In genomic region chr5:160042674-160043073, GRCh38 we compare ENCODE assay signal across 30 cellular contexts.
"Had no signal": no experiment of that assay in that cellular context is flagged by ENCODE, and none has a peak within 500 bp of the region (broad histone marks: within the 10 kb centered on the region; RNA-seq: fewer than 3 reads in every experiment).

No MANE protein-coding gene starts in this region.

- H3K9me3 Mint-ChIP-seq: activated CD4-positive, alpha-beta T cell treated with anti-CD3 and anti-CD28 coated beads, Interleukin-2, amount 10 ng/mL, durations not matched to agents 24 days and 14 days; activated CD8-positive, alpha-beta T cell treated with anti-CD3 and anti-CD28 coated beads for 36 hours; activated naive CD4-positive, alpha-beta T cell treated with anti-CD3 and anti-CD28 coated beads, Interleukin-2, amount 50 U/mL, for 72 hours; activated T-helper 2 cell treated with anti-CD3 and anti-CD28 coated beads, Interferon-gamma antibody, Interleukin-2, Interleukin-4, amounts not matched to agents 10 μg/mL and 5 μg/mL and 100 μg/mL, durations not matched to agents 14 hours and 24 hours and 36 hours; T-cell had no signal

- H3K27ac ChIP-seq: adrenal gland, body of pancreas, breast epithelium, Peyer's patch, SJSA1, WERI-Rb-1 had no signal

- DNase-seq: activated CD4-positive, alpha-beta T cell treated with anti-CD3 and anti-CD28 coated beads, Interleukin-2, amount 10 ng/mL, durations not matched to agents 24 days and 14 days; activated CD4-positive, alpha-beta T cell treated with anti-CD3 and anti-CD28 coated beads, Interleukin-2, amount 50 U/mL, for 4 hours; activated CD8-positive, alpha-beta T cell treated with anti-CD3 and anti-CD28 coated beads for 36 hours; activated gamma-delta T cell; activated naive CD4-positive, alpha-beta T cell treated with Interleukin-2 at 50 U/mL for 16 hours; activated T-cell treated with anti-CD3 and anti-CD28 coated beads, Interleukin-2, amount 50 U/mL, for 1 hour; adrenal gland; body of pancreas; MM.1S; MV-4-11; NCI-H1092; NCI-H1417 treated with DMSO at 0.1 percent for 48 hours; NCI-H1694; NCI-H2029; NCI-H345; NCI-H524 treated with DMSO at 0.1 percent for 48 hours; PC-3; Peyer's patch; RPMI8226; SHP77 treated with DMSO at 0.1 percent for 48 hours; T-cell; T-helper 2 cell; T-helper 9 cell; WERI-Rb-1 had no signal

- ATAC-seq: activated CD8-positive, alpha-beta T cell treated with anti-CD3 and anti-CD28 coated beads for 36 hours; activated naive CD4-positive, alpha-beta T cell treated with anti-CD3 and anti-CD28 coated beads, Interleukin-2, amount 50 U/mL, for 72 hours; body of pancreas; PC-3; SK-N-SH treated with all-trans-retinoic acid at 6 μM for 48 hours; T-cell had no signal

- H3K9me3 ChIP-seq: adrenal gland, body of pancreas, breast epithelium, Peyer's patch, SJSA1 had no signal

- H3K4me3 ChIP-seq: adrenal gland, body of pancreas, breast epithelium, Peyer's patch, SJSA1 had no signal

- H3K4me1 ChIP-seq: adrenal gland, breast epithelium, Peyer's patch had no signal

- H3K4me3 Mint-ChIP-seq: activated CD4-positive, alpha-beta T cell treated with anti-CD3 and anti-CD28 coated beads, Interleukin-2, amount 10 ng/mL, durations not matched to agents 24 days and 14 days; activated CD8-positive, alpha-beta T cell treated with anti-CD3 and anti-CD28 coated beads for 36 hours; T-cell had no signal

- FAIRE-seq: astrocyte had no signal

- H3K27me3 ChIP-seq: adrenal gland, body of pancreas, breast epithelium, Peyer's patch, SJSA1 had no signal

- H3K36me3 ChIP-seq: breast epithelium had no signal

- H3K27ac Mint-ChIP-seq: activated CD4-positive, alpha-beta T cell treated with anti-CD3 and anti-CD28 coated beads, Interleukin-2, amount 10 ng/mL, durations not matched to agents 24 days and 14 days; activated CD8-positive, alpha-beta T cell treated with anti-CD3 and anti-CD28 coated beads for 36 hours; activated naive CD4-positive, alpha-beta T cell treated with anti-CD3 and anti-CD28 coated beads, Interleukin-2, amount 50 U/mL, for 72 hours; activated T-helper 2 cell treated with anti-CD3 and anti-CD28 coated beads, Interferon-gamma antibody, Interleukin-2, Interleukin-4, amounts not matched to agents 10 μg/mL and 5 μg/mL and 100 μg/mL, durations not matched to agents 14 hours and 24 hours and 36 hours; T-cell had no signal

- H3K27me3 Mint-ChIP-seq: activated CD4-positive, alpha-beta T cell treated with anti-CD3 and anti-CD28 coated beads, Interleukin-2, amount 10 ng/mL, durations not matched to agents 24 days and 14 days; activated CD8-positive, alpha-beta T cell treated with anti-CD3 and anti-CD28 coated beads for 36 hours; T-cell had no signal
